Comparison of ENCODE assay signal across 1 cellular context in genomic region chr11:83194284-83195175, GRCh38.
A peak's percentile ranks its signal among the peaks of the same experiment; 100 is the strongest.
TF ChIP-seq lines count a peak whose summit lies in the region.

No MANE protein-coding gene starts in this region.

TF ChIP-seq in K562, 482 proteins besides CTCF, POLR2A, EP300 and RAD21 (continued from another document and continues in another):
- TF ChIP-seq MGA (IDR thresholded peaks at IDR 0.05) (0 out of 2 replicates have a peak, but pooled peaks have one; percentile 3), HCFC1 (IDR thresholded peaks at IDR 0.05; ENCODE audit: low read depth, low read length) (no peak), SMARCA5 (IDR thresholded peaks at IDR 0.05) (peak; percentile 41; the same call in 1 of the 2 replicates), RREB1 (CRISPR knock-in tag; IDR thresholded peaks at IDR 0.05) (no peak), NR1H2 (CRISPR knock-in tag; IDR thresholded peaks at IDR 0.05) (no peak), FOXA3 (CRISPR knock-in tag; conservative IDR thresholded peaks at IDR 0.05 in 1 of 2, IDR thresholded peaks at IDR 0.05 in 1 of 2) (no peak), FUS (optimal IDR thresholded peaks at IDR 0.05; ENCODE audit: low read depth, low read length) (no peak), CREM (IDR thresholded peaks at IDR 0.05; ENCODE audit: low read depth) (peak; percentile 33), ZNF197 (CRISPR knock-in tag; IDR thresholded peaks at IDR 0.05; ENCODE audit: low read depth) (no peak), DIDO1 (tag; IDR thresholded peaks at IDR 0.05; ENCODE audit: low read depth) (no peak), E2F6 (IDR thresholded peaks at IDR 0.05; ENCODE audit: borderline replicate concordance in 1 of 2, extremely low read depth in 1 of 2, insufficient read depth in 1 of 2, insufficient read length in 1 of 2, low read depth in 1 of 2, low read length in 1 of 2, poor library complexity in 1 of 2, severe bottlenecking in 1 of 2) (peak in 1 of 2 experiments; percentile 25), ZNF318 (IDR thresholded peaks at IDR 0.05; ENCODE audit: borderline replicate concordance in 1 of 2, low read depth in 1 of 2) (0 out of 4 replicates have a peak, but pooled peaks of 1 of the 2 experiments have one; percentile 10), TRIM25 (IDR thresholded peaks at IDR 0.05; ENCODE audit: borderline replicate concordance) (no peak)
